24 cellular contexts compared by ENCODE assay signal in the genomic region with DNA sequence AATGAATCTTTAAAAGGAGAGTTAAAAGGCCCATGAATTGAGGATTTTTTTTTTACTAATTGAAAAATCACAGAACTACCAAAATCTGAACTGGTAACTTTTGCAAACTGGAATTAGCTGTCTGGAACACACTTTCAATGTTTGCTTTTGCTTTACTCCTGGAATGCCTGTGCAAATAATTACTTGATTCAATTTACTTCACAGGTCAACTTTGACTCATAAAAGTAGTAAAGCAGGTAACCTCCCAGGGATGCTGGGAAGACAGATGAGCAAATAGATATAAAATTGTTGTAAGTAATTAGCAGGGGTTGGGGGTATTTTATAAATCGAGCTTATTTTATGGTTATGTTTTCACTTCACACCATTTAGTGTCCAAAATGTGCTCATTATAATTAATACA.
DNase-seq lines count a peak whose midpoint lies in the region; TF ChIP-seq lines count a peak whose summit lies in the region.
"Had no signal": no experiment of that assay in that cellular context is flagged by ENCODE, and none has a peak within 500 bp of the region (broad histone marks: within the 10 kb centered on the region; RNA-seq: fewer than 3 reads in every experiment).

No MANE protein-coding gene starts in this region.

- intact Hi-C loops in OCI-LY7 (cut with micrococcal nuclease; ENCODE audit: unreplicated experiment), result loop anchor here (5.0 kb wide), 2 partner anchors 162 to 333 kb away; no protein-coding TSS in a partner anchor
- intact Hi-C loops in head of caudate nucleus (cut with DNase I), result loop anchor here (10.0 kb wide), 1 partner anchor 159 kb away; no protein-coding TSS in a partner anchor

- H3K27ac ChIP-seq in KMS-11 (no peak overlapping the region), OCI-LY7 (ENCODE audit: low read depth, low read length, poor library complexity, severe bottlenecking) (no peak overlapping the region)
- H3K27ac ChIP-seq: cardiac muscle cell, colonic mucosa had no signal

- peak overlapping the region; percentile 56; the same call in 1 of the 2 replicates for H3K4me2 ChIP-seq in KMS-11
- peak overlapping the region; percentile 37; the same call in 1 of the 2 replicates for H3K4me2 ChIP-seq in OCI-LY7 (ENCODE audit: low read length)
- H3K4me2 ChIP-seq: SK-N-SH had no signal

- DNase-seq in DMS53 treated with DMSO at 0.1 percent for 48 hours (lab: John Stamatoyannopoulos, UW; ENCODE audit: unreplicated experiment) (peak; percentile 60), OCI-LY7 (ENCODE audit: low spot score) (no peak), OCI-M2 (lab: John Stamatoyannopoulos, UW; ENCODE audit: unreplicated experiment) (no peak), head of caudate nucleus (no peak), GF-D8 (lab: John Stamatoyannopoulos, UW) (no peak)
- DNase-seq in activated CD4-positive, alpha-beta T cell treated with anti-CD3 and anti-CD28 coated beads for 48 hours, result no peak
- DNase-seq: activated CD4-positive, CD25-positive, alpha-beta regulatory T cell treated with anti-CD3 and anti-CD28 coated beads, Interleukin-2, amount 50 U/mL, for 72 hours; colonic mucosa; effector memory CD4-positive, alpha-beta T cell; left cardiac atrium; NCI-H2107; NCI-H510A; stimulated activated CD4-positive, alpha-beta T cell treated with anti-CD3 and anti-CD28 coated beads, Interleukin-4, amount 100 ng/mL, for 24 hours had no signal

- no peaks in the 10 kb centered on the region for H3K27me3 Mint-ChIP-seq in nephron (ENCODE audit: low read depth)
- H3K27me3 Mint-ChIP-seq: activated CD8-positive, alpha-beta T cell treated with anti-CD3 and anti-CD28 coated beads for 36 hours; activated naive CD4-positive, alpha-beta T cell treated with anti-CD3 and anti-CD28 coated beads, Interleukin-2, amount 50 U/mL, for 24 hours had no signal

- no peak for TF ChIP-seq CTCF in KMS-11 (conservative IDR thresholded peaks at IDR 0.05; ENCODE audit: low read depth, low read length)
- no peak for TF ChIP-seq CTCF in OCI-LY7 (conservative IDR thresholded peaks at IDR 0.05; ENCODE audit: low read length)
- TF ChIP-seq CTCF in nephron (IDR thresholded peaks at IDR 0.05; ENCODE audit: unreplicated experiment in 3 of 3), result no peak

- peak overlapping the region; percentile 33 to 78 (median 66) for H3K27ac Mint-ChIP-seq in nephron
- H3K27ac Mint-ChIP-seq: activated CD8-positive, alpha-beta T cell treated with anti-CD3 and anti-CD28 coated beads for 36 hours; activated naive CD4-positive, alpha-beta T cell treated with anti-CD3 and anti-CD28 coated beads, Interleukin-2, amount 50 U/mL, for 24 hours; activated T-helper 2 cell treated with anti-CD3 and anti-CD28 coated beads, Interferon-gamma antibody, Interleukin-2, Interleukin-4, amounts not matched to agents 10 μg/mL and 5 μg/mL and 100 μg/mL, durations not matched to agents 14 hours and 24 hours and 36 hours; CD4-positive, CD25-positive, alpha-beta regulatory T cell; stimulated activated effector memory CD8-positive, alpha-beta T cell treated with anti-CD3 and anti-CD28 coated beads, Interleukin-12 subunit alpha, Interleukin-12 subunit beta, amount 100 ng/mL, for 72 hours; T-helper 1 cell treated with Interleukin-12 subunit alpha and Interleukin-12 subunit beta and Interleukin-4 antibody, amounts not matched to agents 30 μg/mL and 1 μg/mL, for 36 hours had no signal

- peaks cover 18% of the 10 kb centered on the region for H3K4me1 ChIP-seq in KMS-11 (ENCODE audit: low read depth, poor library complexity, severe bottlenecking)
- H3K4me1 ChIP-seq in OCI-LY7 (ENCODE audit: insufficient read depth, low read length, poor library complexity, severe bottlenecking), result peaks cover 17% of the 10 kb centered on the region
- H3K4me1 ChIP-seq: colonic mucosa had no signal

- no peaks in the 10 kb centered on the region for H3K9me3 ChIP-seq in OCI-LY7 (ENCODE audit: low read length)
- H3K9me3 ChIP-seq: colonic mucosa, SK-N-SH had no signal

- BruUV-seq in OCI-LY7 (replicated peaks; lab: Mats Ljungman, UMichigan), result no TSS peak

- peaks cover 38% of the 10 kb centered on the region for H3K4me1 Mint-ChIP-seq in nephron

- H3K9ac ChIP-seq in KMS-11, result no peak overlapping the region
- H3K9ac ChIP-seq: SK-N-SH had no signal

- H4K20me1 ChIP-seq in KMS-11 (ENCODE audit: insufficient read depth) (no peaks in the 10 kb centered on the region), OCI-LY7 (ENCODE audit: insufficient read depth, low read length) (no peaks in the 10 kb centered on the region)

- POLR2A ChIA-PET in OCI-LY7 (lab: Charles Lee), result interaction anchor here (0.7 to 1.0 kb wide), 5 partner anchors 63 to 1921 kb away, joined by 3 to 4 read pairs (median 3); no protein-coding TSS in a partner anchor

- H3K36me3 Mint-ChIP-seq in nephron (ENCODE audit: low read depth), result no peaks in the 10 kb centered on the region
- H3K36me3 Mint-ChIP-seq: activated naive CD4-positive, alpha-beta T cell treated with anti-CD3 and anti-CD28 coated beads, Interleukin-2, amount 50 U/mL, for 24 hours; CD4-positive, CD25-positive, alpha-beta regulatory T cell; stimulated activated effector memory CD8-positive, alpha-beta T cell treated with anti-CD3 and anti-CD28 coated beads, Interleukin-12 subunit alpha, Interleukin-12 subunit beta, amount 100 ng/mL, for 72 hours had no signal

- no peak overlapping the region for H3K4me3 ChIP-seq in KMS-11 (IDR thresholded peaks at IDR 0.05; ENCODE audit: insufficient read depth, low read depth, low read length)
- no peak overlapping the region for H3K4me3 ChIP-seq in OCI-LY7 (ENCODE audit: low read depth, low read length, poor library complexity, severe bottlenecking)
- H3K4me3 ChIP-seq: cardiac muscle cell, colonic mucosa had no signal

- H3K36me3 ChIP-seq in KMS-11 (ENCODE audit: insufficient read depth), result no peaks in the 10 kb centered on the region
- H3K36me3 ChIP-seq in OCI-LY7 (ENCODE audit: insufficient read depth, low read length), result no peaks in the 10 kb centered on the region
- H3K36me3 ChIP-seq: cardiac muscle cell, colonic mucosa had no signal

- H3K79me2 ChIP-seq in KMS-11 (ENCODE audit: insufficient read depth, low read depth) (no peaks in the 10 kb centered on the region), OCI-LY7 (ENCODE audit: insufficient read depth, low read depth, low read length) (no peaks in the 10 kb centered on the region)

- CTCF ChIA-PET in OCI-LY7 (lab: Charles Lee; ENCODE audit: unreplicated experiment), result no interaction called here

- H3K27me3 ChIP-seq in KMS-11 (ENCODE audit: insufficient read depth, low read depth), result no peaks in the 10 kb centered on the region; the same call in 1 of the 2 replicates
- H3K27me3 ChIP-seq: cardiac muscle cell had no signal

- no peaks in the 10 kb centered on the region for H3K9me3 Mint-ChIP-seq in nephron
- H3K9me3 Mint-ChIP-seq: activated CD8-positive, alpha-beta T cell treated with anti-CD3 and anti-CD28 coated beads for 36 hours; activated naive CD4-positive, alpha-beta T cell treated with anti-CD3 and anti-CD28 coated beads, Interleukin-2, amount 50 U/mL, for 24 hours; activated T-helper 2 cell treated with anti-CD3 and anti-CD28 coated beads, Interferon-gamma antibody, Interleukin-2, Interleukin-4, amounts not matched to agents 10 μg/mL and 5 μg/mL and 100 μg/mL, durations not matched to agents 14 hours and 24 hours and 36 hours; CD4-positive, CD25-positive, alpha-beta regulatory T cell; neural crest cell; stimulated activated effector memory CD8-positive, alpha-beta T cell treated with anti-CD3 and anti-CD28 coated beads, Interleukin-12 subunit alpha, Interleukin-12 subunit beta, amount 100 ng/mL, for 72 hours; T-helper 1 cell treated with Interleukin-12 subunit alpha and Interleukin-12 subunit beta and Interleukin-4 antibody, amounts not matched to agents 30 μg/mL and 1 μg/mL, for 36 hours had no signal

- H3K4me3 Mint-ChIP-seq in nephron, result no peak overlapping the region
- H3K4me3 Mint-ChIP-seq: activated CD8-positive, alpha-beta T cell treated with anti-CD3 and anti-CD28 coated beads for 36 hours; CD4-positive, CD25-positive, alpha-beta regulatory T cell; neural crest cell; stimulated activated effector memory CD8-positive, alpha-beta T cell treated with anti-CD3 and anti-CD28 coated beads, Interleukin-12 subunit alpha, Interleukin-12 subunit beta, amount 100 ng/mL, for 72 hours; T-helper 1 cell treated with Interleukin-12 subunit alpha and Interleukin-12 subunit beta and Interleukin-4 antibody, amounts not matched to agents 30 μg/mL and 1 μg/mL, for 36 hours had no signal

- H3K9me2 ChIP-seq in OCI-LY7 (ENCODE audit: insufficient read depth, low read length), result no peaks in the 10 kb centered on the region
- H3K9me2 ChIP-seq: SK-N-SH had no signal

- no peak overlapping the region for H2AFZ ChIP-seq in KMS-11 (ENCODE audit: low read depth)
- peak overlapping the region; percentile 72; the same call in 1 of the 2 replicates for H2AFZ ChIP-seq in OCI-LY7 (ENCODE audit: low read length)
